Comparison of ENCODE assay signal across 8 cellular contexts in genomic region chr14:81303258-81303935, GRCh38.
DNase-seq lines count a peak whose midpoint lies in the region; ATAC-seq lines count a peak whose summit lies in the region.

No MANE protein-coding gene starts in this region.

- ATAC-seq in GM19455 (IDR thresholded peaks at IDR 0.05; ENCODE audit: unreplicated experiment) (peak; percentile 88), HG03442 (IDR thresholded peaks at IDR 0.05; ENCODE audit: unreplicated experiment) (peak; percentile 93)

- peak overlapping the region; percentile 52 for H3K27ac ChIP-seq in epithelial cell of prostate

- DNase-seq in DMS79 (lab: John Stamatoyannopoulos, UW) (peak; percentile 82), RKO (ENCODE audit: low spot score) (peak; percentile 1), epithelial cell of prostate (ENCODE audit: low read depth, low spot score) (peak; percentile 81), hippocampal formation (lab: John Stamatoyannopoulos, UW) (no peak), COLO829 (ENCODE audit: low spot score) (no peak)
- DNase-seq in stimulated activated CD4-positive, alpha-beta T cell treated with anti-CD3 and anti-CD28 coated beads, Interleukin-4, amount 100 ng/mL, for 48 hours (ENCODE audit: low read depth in 2 of 2) = peak; percentile 20 to 37

Comparison
In these comparisons a context has a peak if more than half of its experiments do, and no peak if none do; other contexts are left out.
1. DNase-seq: peak in DMS79 (single experiment), RKO (single experiment), epithelial cell of prostate (single experiment) and stimulated activated CD4-positive, alpha-beta T cell treated with anti-CD3 and anti-CD28 coated beads, Interleukin-4, amount 100 ng/mL, for 48 hours (2 of 2); none in hippocampal formation (0 of 2) and COLO829 (single experiment).